8 cellular contexts compared by ENCODE assay signal in the genomic region with DNA sequence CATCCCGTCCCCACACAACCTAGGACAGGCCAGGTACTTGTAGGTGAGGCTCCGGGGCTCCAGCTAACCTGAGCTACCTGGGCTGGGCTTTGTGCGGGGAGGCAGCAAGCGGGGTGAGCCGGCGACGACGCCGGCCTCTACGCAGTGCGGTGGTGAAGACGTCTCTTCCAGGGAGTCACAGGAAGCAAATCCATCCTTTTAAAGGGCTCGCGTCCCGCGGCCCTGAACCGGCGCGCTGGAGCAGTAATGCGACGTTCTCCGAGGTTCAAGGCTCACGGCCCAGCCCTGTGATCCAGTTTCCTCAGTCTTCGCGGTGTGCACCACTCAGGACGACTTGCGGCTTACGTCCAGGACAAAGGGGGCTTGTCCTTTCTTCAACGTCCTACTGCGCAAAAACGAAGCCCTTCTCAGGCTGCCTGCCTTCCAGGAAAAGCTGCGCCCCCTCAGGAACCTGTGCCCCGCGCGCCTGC. TPM values are rescaled to one million over a fixed set of nuclear protein-coding genes. Genes with fewer than 3 reads are reported as not detected.
DNase-seq lines count a peak whose midpoint lies in the region; ATAC-seq, FAIRE-seq and TF ChIP-seq lines count a peak whose summit lies in the region.

No MANE protein-coding gene starts in this region.

- peak overlapping the region; percentile 91 for H3K4me2 ChIP-seq in K562 (ENCODE audit: insufficient read depth, low read length)

- peak overlapping the region; percentile 88 for H2AFZ ChIP-seq in K562 (ENCODE audit: low read depth, low read length)

- no peak for TF ChIP-seq CTCF in K562 (IDR thresholded peaks at IDR 0.05 in 2 of 3, conservative IDR thresholded peaks at IDR 0.05 in 1 of 3; ENCODE audit: insufficient read depth in 2 of 3, low read depth in 1 of 3, low read length in 3 of 3)
- no peak for TF ChIP-seq CTCF in sigmoid colon (IDR thresholded peaks at IDR 0.05)

- H3K9ac ChIP-seq in K562 (ENCODE audit: insufficient read depth in 1 of 2, low read depth in 2 of 2, low read length in 2 of 2) (peak overlapping the region; percentile 59 to 90), iPS-18a (ENCODE audit: low read length) (peak overlapping the region; percentile 55)

- in situ Hi-C loops in K562 (cut with MboI) = no loop called here

- H3K9me1 ChIP-seq in K562 (ENCODE audit: control insufficient read depth, insufficient read depth, low read length) = no peaks in the 10 kb centered on the region

- H4K20me1 ChIP-seq in K562 (replicated peaks; ENCODE audit: control insufficient read depth, insufficient read depth, low read length) = no peaks in the 10 kb centered on the region

- POLR2A ChIA-PET in K562 (lab: Yijun Ruan, JAX) = interaction anchor here (0.6 kb wide), 1 partner anchor 347 kb away, joined by 3 read pairs; no protein-coding TSS in a partner anchor

- H3K9me3 ChIP-seq in K562 (replicated peaks; ENCODE audit: control insufficient read depth, insufficient read depth, low read depth, low read length) (no peaks in the 10 kb centered on the region), iPS-18a (ENCODE audit: control insufficient read depth, low read depth, low read length) (no peaks in the 10 kb centered on the region), sigmoid colon (no peaks in the 10 kb centered on the region)

- ATAC-seq in GM19328 (IDR thresholded peaks at IDR 0.05; ENCODE audit: unreplicated experiment) = peak; percentile 2
- peak; percentile 3 for ATAC-seq in HG03575 (IDR thresholded peaks at IDR 0.05; ENCODE audit: extremely low read depth, insufficient number of reproducible peaks, low FRiP score, unreplicated experiment)
- ATAC-seq in K562 = peak; percentile 71
- ATAC-seq in HG03196 (IDR thresholded peaks at IDR 0.05; ENCODE audit: unreplicated experiment) = no peak

- TF ChIP-seq EP300 in K562 (IDR thresholded peaks at IDR 0.05; ENCODE audit: low read length) = no peak
- TF ChIP-seq EP300 in sigmoid colon (IDR thresholded peaks at IDR 0.05) = no peak

- peak overlapping the region; percentile 33; the same call in 1 of the 3 replicates for H3K27ac ChIP-seq in K562 (ENCODE audit: extremely low read depth, low read depth, low read length)
- no peak overlapping the region for H3K27ac ChIP-seq in iPS-18a (ENCODE audit: low read length)
- H3K27ac ChIP-seq in sigmoid colon = peak overlapping the region; percentile 87 to 96 (median 95)

- CTCF ChIA-PET in K562 (lab: Yijun Ruan, JAX; ENCODE audit: low intra/inter-chr PET ratio) = interaction anchor here (0.7 kb wide), 1 partner anchor 897 kb away, joined by 3 read pairs; no protein-coding TSS in a partner anchor

- TF ChIP-seq POLR2A in K562 (conservative IDR thresholded peaks at IDR 0.05) (no peak), sigmoid colon (IDR thresholded peaks at IDR 0.05) (peak; percentile 28 to 52)

- FAIRE-seq in K562 (lab: Jason Lieb, UNC) = no peak

- H3K4me1 ChIP-seq in K562 (replicated peaks in 1 of 2; ENCODE audit: control insufficient read depth in 2 of 2, insufficient read depth in 2 of 2, low read length in 2 of 2) = peaks cover 3 to 7% of the 10 kb centered on the region in 2 experiments; a peak in 4 of 5 replicates
- H3K4me1 ChIP-seq in iPS-18a (ENCODE audit: control insufficient read depth, low read depth, low read length) = peaks cover 32% of the 10 kb centered on the region
- peaks cover 0 to 35% (median 28%) of the 10 kb centered on the region in 4 donors for H3K4me1 ChIP-seq in sigmoid colon

- DNase-seq in CD1c-positive myeloid dendritic cell (ENCODE audit: extremely low spot score) (peak; percentile 48), SW480 (ENCODE audit: low spot score) (peak; percentile 80), K562 (ENCODE audit: extremely low read depth in 1 of 4, low spot score in 3 of 4) (peak in 2 of 4 experiments; percentile 23 to 36), sigmoid colon (peak; percentile 79)

- BruUV-seq in K562 (replicated peaks; lab: Mats Ljungman, UMichigan) = no TSS peak

- H3K4me3 ChIP-seq in K562 (peak overlapping the region; percentile 59), iPS-18a (ENCODE audit: low read length) (peak overlapping the region; percentile 88), sigmoid colon (peak overlapping the region; percentile 54 to 97 (median 96))

- intact Hi-C loops in K562 (cut with micrococcal nuclease) = loop anchor here (10.0 kb wide), 1 partner anchor 213 kb away; no protein-coding TSS in a partner anchor
- intact Hi-C loops in sigmoid colon (cut with DNase I) = loop anchor here (5.0 to 10.0 kb wide), 7 partner anchors 190 to 705 kb away; a partner anchor contains a TSS

- TF ChIP-seq RAD21 in K562 (CRISPR knock-in tag; conservative IDR thresholded peaks at IDR 0.05 in 1 of 2, IDR thresholded peaks at IDR 0.05 in 1 of 2) = no peak

- H3K27me3 ChIP-seq in K562 (ENCODE audit: control insufficient read depth in 2 of 2, insufficient read depth in 2 of 2, low read length in 2 of 2) = no peaks in the 10 kb centered on the region
- H3K27me3 ChIP-seq in iPS-18a (ENCODE audit: control insufficient read depth, insufficient read depth, low read length) = peaks cover 10% of the 10 kb centered on the region
- H3K27me3 ChIP-seq in sigmoid colon = no peaks in the 10 kb centered on the region

- peaks cover 38% of the 10 kb centered on the region for H3K79me2 ChIP-seq in K562 (ENCODE audit: control insufficient read depth, insufficient read depth, low read length)

- H3K36me3 ChIP-seq in K562 (ENCODE audit: control insufficient read depth, insufficient read depth, low read length) (no peaks in the 10 kb centered on the region), iPS-18a (ENCODE audit: control insufficient read depth, low read depth, low read length) (peaks cover 15% of the 10 kb centered on the region), sigmoid colon (no peaks in the 10 kb centered on the region)

- 0% methylated on average over 8 of the region's 35 CpGs for WGBS in K562 (ENCODE audit: insufficient coverage, low coverage, missing lambda C conversion rate)
- 0 to 1% methylated on average over 35 of the region's 35 CpGs for WGBS in sigmoid colon, 2 donors

TF ChIP-seq in K562, 482 proteins besides CTCF, POLR2A, EP300 and RAD21 (continues in another document):
- TF ChIP-seq, protein P1, sequence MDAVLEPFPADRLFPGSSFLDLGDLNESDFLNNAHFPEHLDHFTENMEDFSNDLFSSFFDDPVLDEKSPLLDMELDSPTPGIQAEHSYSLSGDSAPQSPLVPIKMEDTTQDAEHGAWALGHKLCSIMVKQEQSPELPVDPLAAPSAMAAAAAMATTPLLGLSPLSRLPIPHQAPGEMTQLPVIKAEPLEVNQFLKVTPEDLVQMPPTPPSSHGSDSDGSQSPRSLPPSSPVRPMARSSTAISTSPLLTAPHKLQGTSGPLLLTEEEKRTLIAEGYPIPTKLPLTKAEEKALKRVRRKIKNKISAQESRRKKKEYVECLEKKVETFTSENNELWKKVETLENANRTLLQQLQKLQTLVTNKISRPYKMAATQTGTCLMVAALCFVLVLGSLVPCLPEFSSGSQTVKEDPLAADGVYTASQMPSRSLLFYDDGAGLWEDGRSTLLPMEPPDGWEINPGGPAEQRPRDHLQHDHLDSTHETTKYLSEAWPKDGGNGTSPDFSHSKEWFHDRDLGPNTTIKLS (IDR thresholded peaks at IDR 0.05; ENCODE audit: borderline replicate concordance, low read depth) = no peak
- TF ChIP-seq GATA2 (CRISPR knock-in tag; IDR thresholded peaks at IDR 0.05) = no peak
- peak in 1 of 2 experiments; percentile 54; a peak in 1 of 4 replicates for TF ChIP-seq NRF1 (conservative IDR thresholded peaks at IDR 0.05 in 1 of 2, IDR thresholded peaks at IDR 0.05 in 1 of 2)
- TF ChIP-seq, protein P2, sequence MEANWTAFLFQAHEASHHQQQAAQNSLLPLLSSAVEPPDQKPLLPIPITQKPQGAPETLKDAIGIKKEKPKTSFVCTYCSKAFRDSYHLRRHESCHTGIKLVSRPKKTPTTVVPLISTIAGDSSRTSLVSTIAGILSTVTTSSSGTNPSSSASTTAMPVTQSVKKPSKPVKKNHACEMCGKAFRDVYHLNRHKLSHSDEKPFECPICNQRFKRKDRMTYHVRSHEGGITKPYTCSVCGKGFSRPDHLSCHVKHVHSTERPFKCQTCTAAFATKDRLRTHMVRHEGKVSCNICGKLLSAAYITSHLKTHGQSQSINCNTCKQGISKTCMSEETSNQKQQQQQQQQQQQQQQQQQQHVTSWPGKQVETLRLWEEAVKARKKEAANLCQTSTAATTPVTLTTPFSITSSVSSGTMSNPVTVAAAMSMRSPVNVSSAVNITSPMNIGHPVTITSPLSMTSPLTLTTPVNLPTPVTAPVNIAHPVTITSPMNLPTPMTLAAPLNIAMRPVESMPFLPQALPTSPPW (CRISPR knock-in tag; IDR thresholded peaks at IDR 0.05) = no peak
- TF ChIP-seq ZSCAN32 (CRISPR knock-in tag; IDR thresholded peaks at IDR 0.05) = no peak
- no peak for TF ChIP-seq CCNT2 (IDR thresholded peaks at IDR 0.05; ENCODE audit: borderline replicate concordance, extremely low read depth, insufficient read length, low read depth, low read length)

RNA-seq across cellular contexts. Expression of a gene that starts 0.5 kb away (rescaled TPM):
- 9.9 and 28.0 TPM in 2 replicates for total RNA-seq in K562 (2011; cell fraction: chromatin; rRNA removed; ENCODE audit: low replicate concordance)
- total RNA-seq in K562 (2011; cell fraction: nucleolus; rRNA removed) = 5.8 and 7.4 TPM in 2 replicates
- 15.0 and 18.2 TPM in 2 replicates for total RNA-seq in K562 (2011; cell fraction: nucleoplasm; rRNA removed)
- 10.2 and 15.1 TPM in 2 replicates for total RNA-seq in K562 (2014; rRNA removed)
- 19.1 and 22.7 TPM in 2 replicates for total RNA-seq in K562 (2014; rRNA removed; fragmentation: Illumina TruSeq; extraction: Trizol)
- total RNA-seq in K562 (2015; rRNA removed; fragmentation: Illumina TruSeq; extraction: Trizol) = 15.5 and 15.6 TPM in 2 replicates
- 18.9 and 20.5 TPM in 2 replicates for total RNA-seq in K562 (2021)
- 22.9 and 25.7 TPM in 2 replicates for polyA plus RNA-seq in K562 (2011; rRNA removed)
- 7.5 and 19.2 TPM in 2 replicates for polyA plus RNA-seq in K562 (2011; cell fraction: cytosol; rRNA removed)
- polyA plus RNA-seq in K562 (2011; cell fraction: nucleus; rRNA removed) = 11.9 and 19.8 TPM in 2 replicates
- polyA plus RNA-seq in K562 (2012) = 13.9 and 14.5 TPM in 2 replicates
- polyA plus RNA-seq in K562 (2014; fragmentation: Illumina TruSeq; extraction: Trizol) = 22.3 and 25.1 TPM in 2 replicates
- 1 to 10 TPM; 7.4 to 7.7 TPM for polyA plus RNA-seq in K562 (2014; fragmentation: Nextera tagmentation; extraction: Ambion mirVana)
- polyA plus RNA-seq in K562 (2014; rRNA removed) = 14.3 and 17.2 TPM in 2 replicates
- polyA minus RNA-seq in K562 (2011; rRNA and poly(A)+ RNA removed) = 49.7 and 53.6 TPM in 2 replicates
- 17.0 and 20.8 TPM in 2 replicates for polyA minus RNA-seq in K562 (2011; cell fraction: cytosol; rRNA and poly(A)+ RNA removed)
- 3.6 and 9.9 TPM in 2 replicates for polyA minus RNA-seq in K562 (2011; cell fraction: nucleus; rRNA and poly(A)+ RNA removed)
- total RNA-seq in sigmoid colon = 100 to 1,000 TPM in 1 of 4 donors, 10 to 100 TPM in 3; 79.2 to 102 (median 83.1) TPM
- polyA plus RNA-seq in sigmoid colon = 10 to 100 TPM; 23.3 to 34.8 (median 32.1) TPM
